1 cellular context compared by ENCODE assay signal in the genomic region with DNA sequence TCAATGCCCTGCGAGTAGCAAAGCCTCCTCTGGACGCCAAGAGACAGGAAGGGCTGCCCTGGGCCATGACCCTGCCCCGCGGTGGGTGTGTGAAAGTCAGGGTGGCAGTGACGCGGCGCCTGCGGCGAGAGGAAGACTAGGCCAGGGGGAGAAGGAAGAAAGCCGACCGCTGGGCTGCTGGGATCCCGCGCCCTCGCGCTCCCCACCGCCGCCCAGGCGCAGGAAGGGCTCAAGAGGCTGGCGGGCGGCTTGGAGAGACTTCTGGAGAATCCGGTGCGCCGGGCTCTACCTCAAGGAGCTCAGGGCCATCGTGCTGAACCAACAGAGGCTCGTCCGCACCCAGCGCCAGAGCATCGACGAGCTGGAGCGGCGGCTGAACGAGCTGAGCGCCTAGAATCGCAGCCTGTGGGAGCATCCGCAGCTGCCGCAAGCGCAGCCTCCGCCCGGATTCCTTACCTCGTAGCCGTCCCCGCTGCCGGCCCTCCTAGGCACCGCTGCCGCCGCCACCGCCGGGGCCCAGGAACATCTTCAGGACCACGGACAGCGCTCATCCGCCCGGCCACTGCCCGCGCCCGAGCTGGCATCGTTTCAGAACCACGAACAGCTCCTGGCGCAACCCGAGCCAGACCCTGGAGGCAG.
TF ChIP-seq lines count a peak whose summit lies in the region.

No MANE protein-coding gene starts in this region.

TF ChIP-seq in HEK293, 187 proteins besides CTCF, POLR2A, EP300 and RAD21 (continued from another document):
- TF ChIP-seq SP2 (tag by site-specific recombination; IDR thresholded peaks at IDR 0.05) (no peak), OSR2 (tag by site-specific recombination; IDR thresholded peaks at IDR 0.05) (no peak), GLI2 (tag by site-specific recombination; IDR thresholded peaks at IDR 0.05; ENCODE audit: borderline replicate concordance, low read depth) (no peak), ZNF138 (tag by site-specific recombination; IDR thresholded peaks at IDR 0.05; ENCODE audit: borderline replicate concordance) (no peak), ZNF202 (tag by site-specific recombination; IDR thresholded peaks at IDR 0.05; ENCODE audit: borderline replicate concordance) (no peak), ZNF184 (tag by site-specific recombination; IDR thresholded peaks at IDR 0.05) (peak; percentile 28; the same call in 1 of the 2 replicates), ZNF629 (tag by site-specific recombination; IDR thresholded peaks at IDR 0.05) (0 out of 2 replicates have a peak, but pooled peaks have one; percentile 31), ZNF501 (tag by site-specific recombination; IDR thresholded peaks at IDR 0.05) (0 out of 2 replicates have a peak, but pooled peaks have one; percentile 49), ZNF549 (tag by site-specific recombination; IDR thresholded peaks at IDR 0.05) (no peak), ZNF391 (tag by site-specific recombination; IDR thresholded peaks at IDR 0.05; ENCODE audit: borderline replicate concordance, low read depth) (0 out of 2 replicates have a peak, but pooled peaks have one; percentile 13)
- TF ChIP-seq, protein P1, sequence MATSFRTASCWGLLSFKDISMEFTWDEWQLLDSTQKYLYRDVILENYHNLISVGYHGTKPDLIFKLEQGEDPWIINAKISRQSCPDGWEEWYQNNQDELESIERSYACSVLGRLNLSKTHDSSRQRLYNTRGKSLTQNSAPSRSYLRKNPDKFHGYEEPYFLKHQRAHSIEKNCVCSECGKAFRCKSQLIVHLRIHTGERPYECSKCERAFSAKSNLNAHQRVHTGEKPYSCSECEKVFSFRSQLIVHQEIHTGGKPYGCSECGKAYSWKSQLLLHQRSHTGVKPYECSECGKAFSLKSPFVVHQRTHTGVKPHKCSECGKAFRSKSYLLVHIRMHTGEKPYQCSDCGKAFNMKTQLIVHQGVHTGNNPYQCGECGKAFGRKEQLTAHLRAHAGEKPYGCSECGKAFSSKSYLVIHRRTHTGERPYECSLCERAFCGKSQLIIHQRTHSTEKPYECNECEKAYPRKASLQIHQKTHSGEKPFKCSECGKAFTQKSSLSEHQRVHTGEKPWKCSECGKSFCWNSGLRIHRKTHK (tag by site-specific recombination; IDR thresholded peaks at IDR 0.05) = no peak
